ENCODE assay signal across 18 cellular contexts in the genomic region with DNA sequence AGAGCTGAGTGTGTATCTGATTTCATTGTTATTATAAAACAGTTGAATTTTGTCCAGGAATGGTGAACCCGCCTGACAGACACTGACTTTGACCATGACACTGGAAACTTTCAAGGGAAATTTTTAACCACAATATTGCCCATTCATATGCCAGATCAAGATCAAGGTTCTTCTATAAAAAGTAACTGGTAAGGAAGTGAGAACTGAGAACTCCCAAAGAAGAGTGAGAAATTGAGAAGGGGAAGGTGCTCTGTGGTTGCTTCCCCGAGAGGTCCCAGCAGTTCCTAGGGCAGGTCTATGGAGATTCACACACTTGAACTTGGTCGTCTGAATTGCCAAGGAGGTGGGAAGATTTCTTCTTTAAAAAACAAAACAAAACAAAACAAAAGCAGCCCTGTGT.
DNase-seq lines count a peak whose midpoint lies in the region; ATAC-seq lines count a peak whose summit lies in the region.
"Had no signal": no experiment of that assay in that cellular context is flagged by ENCODE, and none has a peak within 500 bp of the region (broad histone marks: within the 10 kb centered on the region; RNA-seq: fewer than 3 reads in every experiment).

No MANE protein-coding gene starts in this region.

- H3K27ac Mint-ChIP-seq in effector memory CD8-positive, alpha-beta T cell = peak overlapping the region; percentile 10 to 45

- no peak overlapping the region for H3K27ac ChIP-seq in substantia nigra (ENCODE audit: low read depth, low read length, poor library complexity, severe bottlenecking)
- H3K27ac ChIP-seq: C4-2B had no signal

- H3K4me3 Mint-ChIP-seq in effector memory CD8-positive, alpha-beta T cell = no peak overlapping the region

- ATAC-seq in effector memory CD8-positive, alpha-beta T cell (replicated peaks) = no peak

- H3K27me3 Mint-ChIP-seq in effector memory CD8-positive, alpha-beta T cell = peaks cover 16 to 54% of the 10 kb centered on the region in 2 donors

- H3K4me1 Mint-ChIP-seq in effector memory CD8-positive, alpha-beta T cell (ENCODE audit: low read depth in 2 of 2) = peaks cover 6 to 7% of the 10 kb centered on the region in 2 donors

- no peaks in the 10 kb centered on the region for H3K9me3 Mint-ChIP-seq in effector memory CD8-positive, alpha-beta T cell

- H3K36me3 Mint-ChIP-seq in effector memory CD8-positive, alpha-beta T cell (ENCODE audit: insufficient read depth) = peaks cover 3% of the 10 kb centered on the region

- DNase-seq in SIG-M5 treated with dmso at 0.1 percent for 504 hours (lab: John Stamatoyannopoulos, UW; ENCODE audit: unreplicated experiment) (peak; percentile 9), SIG-M5 (lab: John Stamatoyannopoulos, UW) (no peak), NOMO-1 treated with DMSO at 0.1 percent for 48 hours (lab: John Stamatoyannopoulos, UW; ENCODE audit: unreplicated experiment) (peak; percentile 29), NCI-H748 (lab: John Stamatoyannopoulos, UW; ENCODE audit: unreplicated experiment) (no peak), substantia nigra (lab: John Stamatoyannopoulos, UW) (no peak), amygdala (lab: John Stamatoyannopoulos, UW) (no peak), DMS 273 treated with DMSO at 0.1 percent for 48 hours (lab: John Stamatoyannopoulos, UW) (no peak)
- no peak for DNase-seq in effector memory CD8-positive, alpha-beta T cell
- DNase-seq: 8988T, COR-L47, DMS53, HCEC 1CT, IMR-90, NCI-H1092, NCI-H2227 treated with DMSO at 0.1 percent for 48 hours, NCI-H524 treated with DMSO at 0.1 percent for 48 hours, SHP77 treated with DMSO at 0.1 percent for 48 hours had no signal

Comparison
In these comparisons a context has a peak if more than half of its experiments do, and no peak if none do; other contexts are left out.
1. DNase-seq: peak in SIG-M5 treated with dmso at 0.1 percent for 504 hours (single experiment) and NOMO-1 treated with DMSO at 0.1 percent for 48 hours (single experiment); none in SIG-M5 (single experiment), effector memory CD8-positive, alpha-beta T cell (0 of 3), NCI-H748 (single experiment), substantia nigra (0 of 49), amygdala (0 of 56) and DMS 273 treated with DMSO at 0.1 percent for 48 hours (single experiment).